In genomic region chr19:4969292-4969771, GRCh38 we compare ENCODE assay signal across 8 cellular contexts. TPM values are rescaled to one million over a fixed set of nuclear protein-coding genes. Genes with fewer than 3 reads are reported as not detected.
A peak's percentile ranks its signal among the peaks of the same experiment; 100 is the strongest.
DNase-seq lines count a peak whose midpoint lies in the region; ATAC-seq, FAIRE-seq and TF ChIP-seq lines count a peak whose summit lies in the region.

No MANE protein-coding gene starts in this region.

- H3K27ac Mint-ChIP-seq in osteocyte (ENCODE audit: unreplicated experiment) = peak overlapping the region; percentile 91

- H3K9me2 ChIP-seq in Karpas-422 (replicated peaks; ENCODE audit: insufficient read depth, low read length) = no peaks in the 10 kb centered on the region

- CTCF ChIA-PET in H1 (lab: Charles Lee; ENCODE audit: partially characterized antibody) = interaction anchor here (0.9 to 5.7 kb wide), 8 partner anchors 18 to 160 kb away, joined by 3 to 38 read pairs (median 6); no protein-coding TSS in a partner anchor

- peaks cover 38% of the 10 kb centered on the region for H4K20me1 ChIP-seq in Karpas-422 (ENCODE audit: insufficient read depth, low read depth, low read length)
- H4K20me1 ChIP-seq in H1 (replicated peaks in 1 of 2; ENCODE audit: control insufficient read depth in 1 of 2, insufficient read depth in 2 of 2, low read length in 2 of 2) = peaks cover 11 to 15% of the 10 kb centered on the region in 2 experiments

- peak overlapping the region; percentile 85 for H3K9ac ChIP-seq in Karpas-422 (ENCODE audit: low read length)
- peak overlapping the region in 3 of 4 experiments; percentile 23 to 88 (median 66); a peak in 3 of 7 replicates for H3K9ac ChIP-seq in H1 (replicated peaks in 1 of 4; ENCODE audit: extremely low read depth in 1 of 4, low read depth in 3 of 4, low read length in 3 of 4)

- TF ChIP-seq CTCF in GM06990 (IDR thresholded peaks at IDR 0.05; ENCODE audit: insufficient read depth, low read length, poor library complexity, severe bottlenecking) (no peak), H1 (IDR thresholded peaks at IDR 0.05; ENCODE audit: control extremely low read depth in 1 of 3, insufficient read depth in 1 of 3, low read depth in 1 of 3, low read length in 3 of 3) (no peak), osteocyte (IDR thresholded peaks at IDR 0.05) (no peak)

- H2AFZ ChIP-seq in Karpas-422 (ENCODE audit: low read length) = no peak overlapping the region
- H2AFZ ChIP-seq in H1 (ENCODE audit: low read length) = no peak overlapping the region

- H3K4ac ChIP-seq in H1 (replicated peaks; ENCODE audit: insufficient read length, low read depth, low read length) = no peak overlapping the region

- intact Hi-C loops in head of caudate nucleus (cut with DNase I) = loop anchor here (5.0 kb wide), 1 partner anchor 63 kb away; no protein-coding TSS in a partner anchor

- H3K9me3 ChIP-seq in Karpas-422 (ENCODE audit: low read length) (no peaks in the 10 kb centered on the region), H1 (ENCODE audit: insufficient read depth in 2 of 2, low read depth in 1 of 2, low read length in 1 of 2) (no peaks in the 10 kb centered on the region)

- FAIRE-seq in H1 (lab: Jason Lieb, UNC) = no peak

- H2AK5ac ChIP-seq in H1 (ENCODE audit: low read depth, low read length) = no peak overlapping the region

- peaks cover 38% of the 10 kb centered on the region for H3K4me1 ChIP-seq in Karpas-422 (ENCODE audit: low read length)
- peaks cover 3 to 17% (median 14%) of the 10 kb centered on the region in 4 experiments for H3K4me1 ChIP-seq in H1 (replicated peaks in 1 of 4; ENCODE audit: control insufficient read depth in 3 of 4, insufficient read depth in 4 of 4, low read length in 3 of 4)

- no peak overlapping the region for H2BK12ac ChIP-seq in H1 (ENCODE audit: low read depth, low read length)

- H3K4me3 Mint-ChIP-seq in osteocyte (ENCODE audit: unreplicated experiment) = peak overlapping the region; percentile 93

- DNase-seq in GM06990 (ENCODE audit: extremely low read depth, insufficient read length) (no peak), Karpas-422 (no peak), H1 (ENCODE audit: low read depth in 1 of 2, low spot score in 2 of 2) (no peak), osteocyte (ENCODE audit: extremely low spot score, unreplicated experiment) (no peak), MV-4-11 (lab: John Stamatoyannopoulos, UW) (no peak), head of caudate nucleus (no peak), dermis blood vessel endothelial cell (no peak)

- peaks cover 13% of the 10 kb centered on the region for H3K79me1 ChIP-seq in H1 (ENCODE audit: low read depth, low read length)

- H2BK15ac ChIP-seq in H1 (ENCODE audit: low read length) = no peak overlapping the region

- H3K27me3 Mint-ChIP-seq in osteocyte (ENCODE audit: unreplicated experiment) = no peaks in the 10 kb centered on the region

- H4K5ac ChIP-seq in H1 (ENCODE audit: insufficient read length, low read depth, low read length) = no peak overlapping the region

- WGBS in H1 (ENCODE audit: extremely low coverage in 1 of 2, insufficient coverage in 1 of 2, insufficient read length in 1 of 2, insufficient replicate concordance in 2 of 2, low coverage in 1 of 2, low lambda C conversion rate in 2 of 2, missing lambda C conversion rate in 1 of 2), 2 experiments = 2% methylated on average over 11 of the region's 54 CpGs; no CpG with 5 or more reads in 1 of the 2 experiments

- H3K4me3 ChIP-seq in GM06990 (replicated peaks; ENCODE audit: low read depth, low read length) (peak overlapping the region; percentile 76), Karpas-422 (ENCODE audit: low read length) (peak overlapping the region; percentile 83), H1 (ENCODE audit: extremely low read depth in 1 of 4, insufficient read depth in 2 of 4, low read depth in 3 of 4, low read length in 4 of 4) (peak overlapping the region; percentile 49 to 67 (median 57))

- no peak for TF ChIP-seq RAD21 in H1 (IDR thresholded peaks at IDR 0.05 in 1 of 2, conservative IDR thresholded peaks at IDR 0.05 in 1 of 2; ENCODE audit: low read depth in 2 of 2, low read length in 2 of 2)

- H2BK20ac ChIP-seq in H1 (ENCODE audit: low read length) = no peak overlapping the region

- no peaks in the 10 kb centered on the region for H3K36me3 ChIP-seq in GM06990 (ENCODE audit: control insufficient read depth, insufficient read depth, low read length)
- peaks cover 2% of the 10 kb centered on the region; the same call in 1 of the 2 replicates for H3K36me3 ChIP-seq in Karpas-422 (ENCODE audit: insufficient read depth, low read length)
- no peaks in the 10 kb centered on the region for H3K36me3 ChIP-seq in H1 (ENCODE audit: control insufficient read depth in 2 of 4, insufficient read depth in 4 of 4, low read length in 3 of 4)

- H3K56ac ChIP-seq in H1 (replicated peaks; ENCODE audit: insufficient read length, low read depth, low read length) = no peak overlapping the region

- no peak overlapping the region for H3K14ac ChIP-seq in H1 (ENCODE audit: insufficient read length)

- peaks cover 46% of the 10 kb centered on the region for H3K4me1 Mint-ChIP-seq in osteocyte (ENCODE audit: unreplicated experiment)

- H4K91ac ChIP-seq in H1 (replicated peaks; ENCODE audit: insufficient read length, low read length) = no peak overlapping the region

- no peak for TF ChIP-seq POLR2A in H1 (IDR thresholded peaks at IDR 0.05; ENCODE audit: control extremely low read depth in 1 of 2, low read depth in 2 of 2, low read length in 2 of 2)

- H3K4me2 ChIP-seq in Karpas-422 (ENCODE audit: low read depth, low read length, poor library complexity, severe bottlenecking) (peak overlapping the region; percentile 99), H1 (ENCODE audit: insufficient read depth in 1 of 2, low read depth in 2 of 2, low read length in 2 of 2) (peak overlapping the region; percentile 79 to 98)

- H3K79me2 ChIP-seq in Karpas-422 (ENCODE audit: low read length) (peaks cover 27% of the 10 kb centered on the region; the same call in 1 of the 2 replicates), H1 (ENCODE audit: control insufficient read depth in 1 of 2, insufficient read depth in 2 of 2, low read length in 2 of 2) (peaks cover 10 to 38% of the 10 kb centered on the region in 2 experiments; a peak in 3 of 4 replicates)

- POLR2A ChIA-PET in H1 (lab: Charles Lee; ENCODE audit: partially characterized antibody) = interaction anchor here (0.9 to 2.5 kb wide), 6 partner anchors 10 to 99 kb away, joined by 3 to 11 read pairs (median 3); no protein-coding TSS in a partner anchor

- H3K27ac ChIP-seq in Karpas-422 (ENCODE audit: low read length) (no peak overlapping the region), H1 (ENCODE audit: low read depth, low read length) (no peak overlapping the region)

- no peak for ATAC-seq in GM21390 (IDR thresholded peaks at IDR 0.05; ENCODE audit: unreplicated experiment)

- H3K36me3 Mint-ChIP-seq in osteocyte (ENCODE audit: unreplicated experiment) = no peaks in the 10 kb centered on the region

- H2BK5ac ChIP-seq in H1 (ENCODE audit: low read depth, low read length) = no peak overlapping the region

- no peak overlapping the region for H2BK120ac ChIP-seq in H1 (replicated peaks; ENCODE audit: low read depth, low read length)

- TF ChIP-seq EP300 in H1 (IDR thresholded peaks at IDR 0.05; ENCODE audit: borderline replicate concordance in 1 of 2, low read depth in 2 of 2, low read length in 2 of 2) = no peak

- H3K27me3 ChIP-seq in GM06990 (replicated peaks; ENCODE audit: control insufficient read depth, insufficient read depth, low read length) = no peaks in the 10 kb centered on the region
- H3K27me3 ChIP-seq in Karpas-422 (ENCODE audit: low read length) = no peaks in the 10 kb centered on the region
- peaks cover 0 to 5% (median 0%) of the 10 kb centered on the region in 4 experiments; a peak in 2 of 7 replicates for H3K27me3 ChIP-seq in H1 (replicated peaks in 1 of 4; ENCODE audit: control insufficient read depth in 3 of 4, extremely low read depth in 1 of 4, insufficient read depth in 3 of 4, low read length in 3 of 4)

- no peaks in the 10 kb centered on the region for H3K9me3 Mint-ChIP-seq in osteocyte (ENCODE audit: unreplicated experiment)

- no peak overlapping the region for H4K8ac ChIP-seq in H1 (ENCODE audit: extremely low read depth, insufficient read depth, low read length)

- no peak overlapping the region for H3K18ac ChIP-seq in H1 (ENCODE audit: extremely low read depth, low read length)

- peaks cover 13% of the 10 kb centered on the region; the same call in 1 of the 2 replicates for H3K23me2 ChIP-seq in H1 (ENCODE audit: low read depth, low read length)

- H3K23ac ChIP-seq in H1 (ENCODE audit: insufficient read length) = no peak overlapping the region

RNA-seq across cellular contexts. Expression of gene KDM4B, which starts 0.4 kb away (rescaled TPM):
- 50.8 and 59.7 TPM in 2 replicates for total RNA-seq in Karpas-422 (2014; rRNA removed; shearing (Covaris generic); ENCODE audit: low replicate concordance)
- total RNA-seq in H1 (2021; fragmentation: NEBNext Ultra II Directional; extraction: Animal tissue kit (Norgen Biotek cat#: 25700)) = 31.9 and 32.8 TPM in 2 replicates
- polyA plus RNA-seq in H1 (2011; rRNA removed) = 12.0 and 21.1 TPM in 2 replicates
- polyA plus RNA-seq in H1 (2011; cell fraction: cytosol; rRNA removed) = 16.6 TPM
- polyA plus RNA-seq in H1 (2011; cell fraction: nucleus; rRNA removed) = 36.4 TPM
- polyA plus RNA-seq in H1 (2012, experiment 1 of 2) = 15.0 to 22.8 TPM (median 19.6 TPM) in 4 replicates
- polyA plus RNA-seq in H1 (2012, experiment 2 of 2) = 17.0 TPM
- 13.3 TPM for polyA plus RNA-seq in H1 (2013, experiment 1 of 2)
- 12.3 TPM for polyA plus RNA-seq in H1 (2013, experiment 2 of 2)
- polyA minus RNA-seq in H1 (2011; rRNA and poly(A)+ RNA removed) = 18.7 and 23.6 TPM in 2 replicates
- 26.2 TPM for polyA minus RNA-seq in H1 (2011; cell fraction: cytosol; rRNA and poly(A)+ RNA removed)
- 44.4 TPM for polyA minus RNA-seq in H1 (2011; cell fraction: nucleus; rRNA and poly(A)+ RNA removed)
- total RNA-seq in osteocyte = 48.4 and 49.0 TPM in 2 replicates
- total RNA-seq in dermis blood vessel endothelial cell = 13.4 and 20.2 TPM in 2 replicates
